In genomic region chr18:40215981-40216380, GRCh38 we compare ENCODE assay signal across 23 cellular contexts.
DNase-seq lines count a peak whose midpoint lies in the region; ATAC-seq, FAIRE-seq and TF ChIP-seq lines count a peak whose summit lies in the region.
"Had no signal": no experiment of that assay in that cellular context is flagged by ENCODE, and none has a peak within 500 bp of the region (broad histone marks: within the 10 kb centered on the region; RNA-seq: fewer than 3 reads in every experiment).

No MANE protein-coding gene starts in this region.

- peak overlapping the region; percentile 23 for H4K8ac ChIP-seq in trophoblast cell (ENCODE audit: low read depth, low read length)

- no peaks in the 10 kb centered on the region for H3K9me3 ChIP-seq in HEK293 (ENCODE audit: control insufficient read depth, insufficient read depth, low read depth, low read length)
- H3K9me3 ChIP-seq in astrocyte (ENCODE audit: insufficient read depth, low read depth, low read length) = no peaks in the 10 kb centered on the region
- H3K9me3 ChIP-seq in trophoblast cell (ENCODE audit: insufficient read depth, low read depth, low read length) = no peaks in the 10 kb centered on the region
- no peaks in the 10 kb centered on the region for H3K9me3 ChIP-seq in lower lobe of right lung
- no peaks in the 10 kb centered on the region for H3K9me3 ChIP-seq in neural progenitor cell (ENCODE audit: low read depth)

- H3K36me3 Mint-ChIP-seq in astrocyte (ENCODE audit: low read depth, unreplicated experiment) (no peaks in the 10 kb centered on the region), neural progenitor cell (peaks cover 4% of the 10 kb centered on the region)

- no peak overlapping the region for H3K4me3 ChIP-seq in HEK293 (ENCODE audit: low read depth, low read length)
- no peak overlapping the region for H3K4me3 ChIP-seq in astrocyte (ENCODE audit: insufficient read depth, low read depth, low read length)
- H3K4me3 ChIP-seq in trophoblast cell (ENCODE audit: low read depth, low read length) = no peak overlapping the region
- no peak overlapping the region for H3K4me3 ChIP-seq in lower lobe of right lung
- H3K4me3 ChIP-seq in neural progenitor cell = no peak overlapping the region
- H3K4me3 ChIP-seq: BLaER1, GM12878 had no signal

- H3K27me3 Mint-ChIP-seq in astrocyte (ENCODE audit: low read depth, unreplicated experiment) (no peaks in the 10 kb centered on the region), neural progenitor cell (ENCODE audit: insufficient read depth, low read depth) (no peaks in the 10 kb centered on the region)
- H3K27me3 Mint-ChIP-seq: CD4-positive, alpha-beta T cell had no signal

- H3K27ac Mint-ChIP-seq in astrocyte (ENCODE audit: unreplicated experiment) (peak overlapping the region; percentile 50), neural progenitor cell (no peak overlapping the region)
- H3K27ac Mint-ChIP-seq: CD4-positive, alpha-beta T cell; HFFc6 had no signal

- H3K27me3 ChIP-seq in astrocyte (ENCODE audit: insufficient read depth, low read length) = no peaks in the 10 kb centered on the region
- H3K27me3 ChIP-seq in trophoblast cell (ENCODE audit: insufficient read depth, low read length) = no peaks in the 10 kb centered on the region
- H3K27me3 ChIP-seq in lower lobe of right lung (ENCODE audit: low read depth) = no peaks in the 10 kb centered on the region
- H3K27me3 ChIP-seq in neural progenitor cell = no peaks in the 10 kb centered on the region
- H3K27me3 ChIP-seq: BLaER1 had no signal

- no peak overlapping the region for H2BK120ac ChIP-seq in trophoblast cell (ENCODE audit: insufficient read depth, low read length, poor library complexity)

- ATAC-seq in lower lobe of right lung = no peak
- ATAC-seq: GM12878, PC-3 had no signal

- no peak overlapping the region for H2AK5ac ChIP-seq in trophoblast cell (ENCODE audit: low read length)

- peak overlapping the region; percentile 51 for H4K91ac ChIP-seq in trophoblast cell (ENCODE audit: low read depth, low read length)

- H3K4me1 Mint-ChIP-seq in astrocyte (ENCODE audit: low read depth, unreplicated experiment) (peaks cover 2% of the 10 kb centered on the region), neural progenitor cell (peaks cover 17% of the 10 kb centered on the region)

- TF ChIP-seq CTCF in HEK293 (tag by site-specific recombination; IDR thresholded peaks at IDR 0.05) (no peak), astrocyte (IDR thresholded peaks at IDR 0.05; ENCODE audit: insufficient read depth, low read depth, low read length) (no peak), lower lobe of right lung (IDR thresholded peaks at IDR 0.05) (no peak), neural progenitor cell (IDR thresholded peaks at IDR 0.05) (no peak), GM10248 (IDR thresholded peaks at IDR 0.05; ENCODE audit: control extremely low read depth, extremely low read depth, low read depth, missing control alignments) (no peak)

- H3K4me2 ChIP-seq in astrocyte (ENCODE audit: low read length) (no peak overlapping the region), trophoblast cell (ENCODE audit: low read length) (no peak overlapping the region), neural progenitor cell (no peak overlapping the region)
- H3K4me2 ChIP-seq: BLaER1 had no signal

- H2BK12ac ChIP-seq in trophoblast cell (ENCODE audit: low read length) = no peak overlapping the region

- H3K9me3 Mint-ChIP-seq in astrocyte (ENCODE audit: unreplicated experiment) (no peaks in the 10 kb centered on the region), neural progenitor cell (peaks cover 14% of the 10 kb centered on the region)
- H3K9me3 Mint-ChIP-seq: CD4-positive, alpha-beta T cell had no signal

- POLR2A ChIA-PET in HEK293 (lab: Yijun Ruan, JAX) = no interaction called here
- POLR2A ChIA-PET in GM10248 (lab: Yijun Ruan, JAX) = no interaction called here

- no peak overlapping the region for H3K14ac ChIP-seq in trophoblast cell (ENCODE audit: low read length)

- no peaks in the 10 kb centered on the region for H3K79me2 ChIP-seq in astrocyte (ENCODE audit: insufficient read depth, low read length)
- H3K79me2 ChIP-seq in trophoblast cell (ENCODE audit: control insufficient read depth, insufficient read depth, low read length, poor library complexity) = no peaks in the 10 kb centered on the region
- no peaks in the 10 kb centered on the region for H3K79me2 ChIP-seq in neural progenitor cell (ENCODE audit: low read depth)

- H3K9ac ChIP-seq in astrocyte (ENCODE audit: low read length) (no peak overlapping the region), trophoblast cell (ENCODE audit: low read length) (no peak overlapping the region), neural progenitor cell (no peak overlapping the region)
- H3K9ac ChIP-seq: BLaER1 had no signal

- H2AFZ ChIP-seq in astrocyte (ENCODE audit: low read depth, low read length) (peak overlapping the region; percentile 34), trophoblast cell (ENCODE audit: insufficient read depth, low read length, poor library complexity) (no peak overlapping the region), neural progenitor cell (replicated peaks) (no peak overlapping the region)

- CTCF ChIA-PET in HEK293 (lab: Yijun Ruan, JAX) (no interaction called here), GM10248 (lab: Yijun Ruan, JAX) (no interaction called here)

- no peak overlapping the region for H3K4ac ChIP-seq in trophoblast cell (ENCODE audit: low read depth, low read length)

- no peaks in the 10 kb centered on the region for H3K79me1 ChIP-seq in trophoblast cell (ENCODE audit: low read length)

- no peak overlapping the region for H3K18ac ChIP-seq in trophoblast cell (ENCODE audit: low read length)

- H3K36me3 ChIP-seq in HEK293 (ENCODE audit: control insufficient read depth in 2 of 2, insufficient read depth in 1 of 2, low read length in 2 of 2) (no peaks in the 10 kb centered on the region), astrocyte (ENCODE audit: insufficient read depth, low read length) (no peaks in the 10 kb centered on the region), trophoblast cell (ENCODE audit: control insufficient read depth in 1 of 2, insufficient read depth in 2 of 2, low read length in 2 of 2) (no peaks in the 10 kb centered on the region), lower lobe of right lung (no peaks in the 10 kb centered on the region), neural progenitor cell (no peaks in the 10 kb centered on the region)
- H3K36me3 ChIP-seq: BLaER1 had no signal

- WGBS in trophoblast cell (ENCODE audit: extremely low coverage, insufficient coverage, insufficient read length) = no CpG with 5 or more reads among the region's 4 CpGs

- H4K20me1 ChIP-seq in astrocyte (ENCODE audit: insufficient read depth, low read length) = no peaks in the 10 kb centered on the region
- no peaks in the 10 kb centered on the region for H4K20me1 ChIP-seq in neural progenitor cell (ENCODE audit: low read depth)
- H4K20me1 ChIP-seq: BLaER1 had no signal

- peaks cover 13% of the 10 kb centered on the region for H3F3A ChIP-seq in neural progenitor cell (ENCODE audit: low read depth)

- H3K27ac ChIP-seq in HEK293 (ENCODE audit: extremely low read depth, low read depth, low read length) = no peak overlapping the region
- no peak overlapping the region for H3K27ac ChIP-seq in astrocyte (ENCODE audit: low read depth, low read length)
- no peak overlapping the region for H3K27ac ChIP-seq in trophoblast cell (ENCODE audit: low read depth, low read length)
- H3K27ac ChIP-seq in lower lobe of right lung = no peak overlapping the region
- no peak overlapping the region for H3K27ac ChIP-seq in neural progenitor cell
- H3K27ac ChIP-seq: BLaER1, HL-60 had no signal

- H3K4me1 ChIP-seq in HEK293 (ENCODE audit: control insufficient read depth, insufficient read depth, low read length) (no peaks in the 10 kb centered on the region), astrocyte (ENCODE audit: insufficient read depth, low read length) (no peaks in the 10 kb centered on the region), trophoblast cell (ENCODE audit: control insufficient read depth in 1 of 2, insufficient read depth in 2 of 2, low read length in 2 of 2) (no peaks in the 10 kb centered on the region), lower lobe of right lung (no peaks in the 10 kb centered on the region), neural progenitor cell (peaks cover 30% of the 10 kb centered on the region)
- H3K4me1 ChIP-seq: BLaER1 had no signal

- FAIRE-seq in astrocyte (lab: Jason Lieb, UNC) = no peak
- FAIRE-seq: GM12878 had no signal

- DNase-seq in astrocyte (ENCODE audit: low read depth) (no peak), fibroblast of peridontal ligament (ENCODE audit: extremely low read depth) (peak; percentile 17), trophoblast cell (peak in 1 of 2 donors; percentile 16), lower lobe of right lung (no peak), neural progenitor cell (ENCODE audit: low spot score) (no peak), GM10248 (ENCODE audit: extremely low spot score) (no peak)
- DNase-seq: CD4-positive, alpha-beta T cell; COR-L47; DMS79; H7; HFFc6; KG1; NCI-H1092 treated with DMSO at 0.1 percent for 48 hours; NCI-H1436 treated with DMSO at 0.1 percent for 48 hours; NCI-H2029; NCI-H2227 treated with DMSO at 0.1 percent for 48 hours; NCI-H510A treated with DMSO at 0.1 percent for 48 hours; PC-3; SHP77 had no signal

- no peak overlapping the region for H3K4me3 Mint-ChIP-seq in astrocyte (ENCODE audit: unreplicated experiment)
- H3K4me3 Mint-ChIP-seq in neural progenitor cell = no peak overlapping the region
- H3K4me3 Mint-ChIP-seq: CD4-positive, alpha-beta T cell; HFFc6 had no signal

- no peak overlapping the region for H2BK5ac ChIP-seq in trophoblast cell (ENCODE audit: low read depth, low read length, poor library complexity)

- H4K12ac ChIP-seq in trophoblast cell (ENCODE audit: low read depth, low read length) = no peak overlapping the region

- H3K23ac ChIP-seq in trophoblast cell (ENCODE audit: low read length) = no peak overlapping the region

- intact Hi-C loops in lower lobe of right lung (cut with DNase I) = no loop called here

TF ChIP-seq in HEK293, 187 proteins besides CTCF, POLR2A, EP300 and RAD21 (continues in another document):
- TF ChIP-seq ZNF510 (tag by site-specific recombination; IDR thresholded peaks at IDR 0.05; ENCODE audit: insufficient replicate concordance) (no peak), ZNF529 (tag by site-specific recombination; IDR thresholded peaks at IDR 0.05; ENCODE audit: insufficient replicate concordance) (no peak), ZNF585B (tag by site-specific recombination; IDR thresholded peaks at IDR 0.05) (no peak), ZNF580 (tag by site-specific recombination; IDR thresholded peaks at IDR 0.05) (no peak), SETDB1 (IDR thresholded peaks at IDR 0.05; ENCODE audit: insufficient read length, low read length) (peak; percentile 59)
